Comparison of ENCODE assay signal across 8 cellular contexts in the genomic region with DNA sequence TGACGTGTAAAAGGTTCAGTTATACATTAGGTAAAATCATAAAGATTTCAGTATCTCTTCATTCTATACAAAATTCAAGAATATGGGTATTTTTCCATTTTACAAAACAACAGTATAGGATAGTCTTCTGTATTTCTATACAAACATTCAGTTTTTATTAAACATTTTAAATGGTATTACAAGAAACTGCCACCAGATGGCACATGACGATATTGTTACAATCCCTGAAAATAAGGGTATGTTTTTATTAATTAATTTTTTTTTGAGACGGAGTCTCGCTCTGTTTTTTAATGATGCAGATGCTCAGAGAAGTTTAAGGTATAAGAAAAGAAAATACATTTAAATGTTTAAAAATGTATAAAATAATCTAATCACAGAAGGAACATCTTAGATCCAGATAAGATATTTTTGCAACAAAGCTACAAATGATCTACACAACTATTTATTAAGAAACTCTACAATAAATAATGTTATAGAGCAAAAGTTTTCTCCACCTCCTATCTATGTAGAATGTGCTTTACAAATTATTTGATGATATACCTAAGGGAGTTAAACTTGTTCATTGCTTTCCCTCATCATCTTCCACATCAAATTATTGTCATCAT. TPM values are rescaled to one million over a fixed set of nuclear protein-coding genes. Genes with fewer than 3 reads are reported as not detected.
DNase-seq lines count a peak whose midpoint lies in the region; ATAC-seq and TF ChIP-seq lines count a peak whose summit lies in the region.

No MANE protein-coding gene starts in this region.

- WGBS in SK-N-SH (ENCODE audit: low lambda C conversion rate), result 5% methylated on average over 4 of the region's 4 CpGs
- whole genome bisulfite sequencing in esophagus muscularis mucosa, result 15% methylated on average over 4 of the region's 4 CpGs
- no CpG with 5 or more reads among the region's 4 CpGs for WGBS in trophoblast cell (ENCODE audit: extremely low coverage, insufficient coverage, insufficient read length)

- no peak for ATAC-seq in activated CD4-positive, alpha-beta T cell treated with anti-CD3 and anti-CD28 coated beads for 36 hours
- ATAC-seq in GM18517 (IDR thresholded peaks at IDR 0.05; ENCODE audit: unreplicated experiment), result no peak

- H3K4me2 ChIP-seq in SK-N-SH (no peak overlapping the region), trophoblast cell (ENCODE audit: low read length) (no peak overlapping the region)

- H2BK12ac ChIP-seq in trophoblast cell (ENCODE audit: low read length), result no peak overlapping the region

- no peaks in the 10 kb centered on the region for H4K20me1 ChIP-seq in SK-N-SH (ENCODE audit: insufficient read depth)

- H3K4ac ChIP-seq in trophoblast cell (ENCODE audit: low read depth, low read length), result no peak overlapping the region

- H3K27ac ChIP-seq in SK-N-SH (ENCODE audit: low read depth in 2 of 2, low read length in 1 of 2), result no peak overlapping the region
- no peak overlapping the region for H3K27ac ChIP-seq in esophagus muscularis mucosa (replicated peaks in 1 of 4)
- H3K27ac ChIP-seq in trophoblast cell (ENCODE audit: low read depth, low read length), result no peak overlapping the region

- H2BK120ac ChIP-seq in trophoblast cell (ENCODE audit: insufficient read depth, low read length, poor library complexity), result no peak overlapping the region

- H2AFZ ChIP-seq in SK-N-SH (ENCODE audit: low read depth), result peak overlapping the region; percentile 62; the same call in 1 of the 2 replicates
- no peak overlapping the region for H2AFZ ChIP-seq in trophoblast cell (ENCODE audit: insufficient read depth, low read length, poor library complexity)

- in situ Hi-C loops in KBM-7 (cut with MboI; ENCODE audit: low pct_unique_long_range_greater_than_20kb, low sequenced_read_pairs), result no loop called here

- TF ChIP-seq EP300 in SK-N-SH (IDR thresholded peaks at IDR 0.05; ENCODE audit: borderline replicate concordance in 1 of 2, low read depth in 1 of 2, low read length in 1 of 2), result no peak
- no peak for TF ChIP-seq EP300 in esophagus muscularis mucosa (IDR thresholded peaks at IDR 0.05)

- peaks cover 4% of the 10 kb centered on the region for H3K4me1 Mint-ChIP-seq in activated CD4-positive, alpha-beta T cell treated with anti-CD3 and anti-CD28 coated beads for 36 hours
- H3K4me1 Mint-ChIP-seq in T-helper 2 cell treated with Interferon-gamma antibody and Interleukin-4, amounts not matched to agents 5 μg/mL and 100 μg/mL, for 36 hours (ENCODE audit: low read depth), result peaks cover 11% of the 10 kb centered on the region

- peak; percentile 70 for TF ChIP-seq RAD21 in SK-N-SH (IDR thresholded peaks at IDR 0.05; ENCODE audit: low read length)

- no peak for DNase-seq in activated CD4-positive, alpha-beta T cell treated with anti-CD3 and anti-CD28 coated beads for 36 hours
- DNase-seq in activated CD4-positive, alpha-beta T cell treated with anti-CD3 and anti-CD28 coated beads for 1 hour, result no peak
- DNase-seq in KBM-7 (peak; percentile 58), SK-N-SH (peak; percentile 51), esophagus muscularis mucosa (ENCODE audit: extremely low spot score) (no peak), trophoblast cell (peak; percentile 11 to 84)
- no peak for DNase-seq in T-helper 2 cell treated with Interferon-gamma antibody and Interleukin-4, amounts not matched to agents 5 μg/mL and 100 μg/mL, for 36 hours (ENCODE audit: low spot score)

- H3K27ac Mint-ChIP-seq in activated CD4-positive, alpha-beta T cell treated with anti-CD3 and anti-CD28 coated beads for 36 hours, result peak overlapping the region; percentile 55
- H3K27ac Mint-ChIP-seq in T-helper 2 cell treated with Interferon-gamma antibody and Interleukin-4, amounts not matched to agents 5 μg/mL and 100 μg/mL, for 36 hours, result no peak overlapping the region

- H3F3A ChIP-seq in SK-N-SH (replicated peaks; ENCODE audit: insufficient read depth), result peaks cover 3% of the 10 kb centered on the region

- H3K36me3 ChIP-seq in SK-N-SH (replicated peaks in 1 of 2; ENCODE audit: control insufficient read depth in 1 of 2, insufficient read depth in 2 of 2, low read length in 1 of 2) (no peaks in the 10 kb centered on the region), esophagus muscularis mucosa (no peaks in the 10 kb centered on the region), trophoblast cell (ENCODE audit: control insufficient read depth in 1 of 2, insufficient read depth in 2 of 2, low read length in 2 of 2) (no peaks in the 10 kb centered on the region)

- no peak overlapping the region for H4K91ac ChIP-seq in trophoblast cell (ENCODE audit: low read depth, low read length)

- no peaks in the 10 kb centered on the region for H3K27me3 Mint-ChIP-seq in activated CD4-positive, alpha-beta T cell treated with anti-CD3 and anti-CD28 coated beads for 36 hours
- no peaks in the 10 kb centered on the region for H3K27me3 Mint-ChIP-seq in T-helper 2 cell treated with Interferon-gamma antibody and Interleukin-4, amounts not matched to agents 5 μg/mL and 100 μg/mL, for 36 hours (ENCODE audit: low read depth)

- no peak overlapping the region for H3K4me3 Mint-ChIP-seq in activated CD4-positive, alpha-beta T cell treated with anti-CD3 and anti-CD28 coated beads for 36 hours
- no peak overlapping the region for H3K4me3 Mint-ChIP-seq in T-helper 2 cell treated with Interferon-gamma antibody and Interleukin-4, amounts not matched to agents 5 μg/mL and 100 μg/mL, for 36 hours

- no peaks in the 10 kb centered on the region for H3K9me3 ChIP-seq in SK-N-SH
- no peaks in the 10 kb centered on the region for H3K9me3 ChIP-seq in esophagus muscularis mucosa
- no peaks in the 10 kb centered on the region for H3K9me3 ChIP-seq in trophoblast cell (ENCODE audit: insufficient read depth, low read depth, low read length)

- TF ChIP-seq CTCF in SK-N-SH (IDR thresholded peaks at IDR 0.05) (peak; percentile 71), esophagus muscularis mucosa (IDR thresholded peaks at IDR 0.05) (peak; percentile 54 to 65 (median 63))

- no peak overlapping the region; a peak in 1 of 4 replicates for H3K4me3 ChIP-seq in SK-N-SH (ENCODE audit: low read depth in 2 of 2, low read length in 1 of 2)
- no peak overlapping the region for H3K4me3 ChIP-seq in esophagus muscularis mucosa
- H3K4me3 ChIP-seq in trophoblast cell (ENCODE audit: low read depth, low read length), result no peak overlapping the region

- TF ChIP-seq POLR2A in esophagus muscularis mucosa (IDR thresholded peaks at IDR 0.05; ENCODE audit: low read depth), result no peak

- H3K79me1 ChIP-seq in trophoblast cell (ENCODE audit: low read length), result no peaks in the 10 kb centered on the region

- H3K79me2 ChIP-seq in SK-N-SH (ENCODE audit: insufficient read depth), result no peaks in the 10 kb centered on the region
- no peaks in the 10 kb centered on the region for H3K79me2 ChIP-seq in trophoblast cell (ENCODE audit: control insufficient read depth, insufficient read depth, low read length, poor library complexity)

- no peak overlapping the region for H4K8ac ChIP-seq in trophoblast cell (ENCODE audit: low read depth, low read length)

- H3K14ac ChIP-seq in trophoblast cell (ENCODE audit: low read length), result no peak overlapping the region

- no peaks in the 10 kb centered on the region for H3K9me3 Mint-ChIP-seq in activated CD4-positive, alpha-beta T cell treated with anti-CD3 and anti-CD28 coated beads for 36 hours (ENCODE audit: low read depth)
- no peaks in the 10 kb centered on the region for H3K9me3 Mint-ChIP-seq in T-helper 2 cell treated with Interferon-gamma antibody and Interleukin-4, amounts not matched to agents 5 μg/mL and 100 μg/mL, for 36 hours

- H2BK5ac ChIP-seq in trophoblast cell (ENCODE audit: low read depth, low read length, poor library complexity), result no peak overlapping the region

- H3K9ac ChIP-seq in SK-N-SH (no peak overlapping the region), trophoblast cell (ENCODE audit: low read length) (no peak overlapping the region)

- no peak overlapping the region for H4K12ac ChIP-seq in trophoblast cell (ENCODE audit: low read depth, low read length)

- H2AK5ac ChIP-seq in trophoblast cell (ENCODE audit: low read length), result no peak overlapping the region

- no peak overlapping the region for H3K23ac ChIP-seq in trophoblast cell (ENCODE audit: low read length)

- CTCF ChIA-PET in activated CD4-positive, alpha-beta T cell treated with anti-CD3 and anti-CD28 coated beads for 36 hours (lab: Charles Lee), result interaction anchor here (0.6 to 3.9 kb wide), 32 partner anchors 16 to 319 kb away, joined by 3 to 57 read pairs (median 4); a partner anchor contains a TSS
- CTCF ChIA-PET in SK-N-SH (lab: Yijun Ruan, JAX), result interaction anchor here (0.6 to 2.4 kb wide), 30 partner anchors 12 to 447 kb away, joined by 3 to 14 read pairs (median 4); a partner anchor contains a TSS

- POLR2A ChIA-PET in activated CD4-positive, alpha-beta T cell treated with anti-CD3 and anti-CD28 coated beads for 36 hours (lab: Charles Lee), result interaction anchor here (0.9 kb wide), 1 partner anchor 95 kb away, joined by 3 read pairs; no protein-coding TSS in a partner anchor
- POLR2A ChIA-PET in SK-N-SH (lab: Yijun Ruan, JAX), result no interaction called here

- H3K18ac ChIP-seq in trophoblast cell (ENCODE audit: low read length), result no peak overlapping the region

- H3K4me1 ChIP-seq in SK-N-SH (ENCODE audit: control insufficient read depth in 1 of 2, insufficient read depth in 2 of 2, low read depth in 1 of 2, low read length in 1 of 2) (peaks cover 0 to 6% of the 10 kb centered on the region in 2 experiments; a peak in 1 of 4 replicates), esophagus muscularis mucosa (no peaks in the 10 kb centered on the region), trophoblast cell (ENCODE audit: control insufficient read depth in 1 of 2, insufficient read depth in 2 of 2, low read length in 2 of 2) (no peaks in the 10 kb centered on the region)

- no peaks in the 10 kb centered on the region for H3K27me3 ChIP-seq in SK-N-SH (ENCODE audit: insufficient read depth)
- H3K27me3 ChIP-seq in esophagus muscularis mucosa, result no peaks in the 10 kb centered on the region
- no peaks in the 10 kb centered on the region for H3K27me3 ChIP-seq in trophoblast cell (ENCODE audit: insufficient read depth, low read length)

- no peaks in the 10 kb centered on the region for H3K9me2 ChIP-seq in SK-N-SH

- intact Hi-C loops in activated CD4-positive, alpha-beta T cell treated with anti-CD3 and anti-CD28 coated beads for 36 hours (cut with DNase I, micrococcal nuclease), result loop anchor here (1.0 to 10.0 kb wide), 5 partner anchors 70 to 449 kb away; a partner anchor contains a TSS
- intact Hi-C loops in esophagus muscularis mucosa (cut with DNase I), result loop anchor here (2.0 to 10.0 kb wide), 4 partner anchors 67 to 447 kb away; a partner anchor contains a TSS

- H3K36me3 Mint-ChIP-seq in activated CD4-positive, alpha-beta T cell treated with anti-CD3 and anti-CD28 coated beads for 36 hours (ENCODE audit: low read depth), result peaks cover 28% of the 10 kb centered on the region
- peaks cover 54% of the 10 kb centered on the region for H3K36me3 Mint-ChIP-seq in T-helper 2 cell treated with Interferon-gamma antibody and Interleukin-4, amounts not matched to agents 5 μg/mL and 100 μg/mL, for 36 hours (ENCODE audit: low read depth)

RNA-seq across cellular contexts. Expression of a gene that starts 23.5 kb away (rescaled TPM):
- 10 to 100 TPM; 22.1 to 24.3 TPM for total RNA-seq in activated CD4-positive, alpha-beta T cell treated with anti-CD3 and anti-CD28 coated beads for 36 hours
- 3.9 and 4.0 TPM in 2 replicates for polyA plus RNA-seq in SK-N-SH (2012; rRNA removed)
- polyA plus RNA-seq in SK-N-SH (2012; cell fraction: cytosol; rRNA removed), result 5.1 and 5.2 TPM in 2 replicates
- 4.1 and 8.3 TPM in 2 replicates for polyA plus RNA-seq in SK-N-SH (2012; cell fraction: nucleus; rRNA removed)
- total RNA-seq in esophagus muscularis mucosa, result 10 to 100 TPM; 15.8 to 24.3 (median 20.1) TPM
- polyA plus RNA-seq in trophoblast cell (2013), result 5.7 TPM in 2 replicates

RNA-seq across cellular contexts. Expression of a gene that starts 35.7 kb away (rescaled TPM):
- total RNA-seq in activated CD4-positive, alpha-beta T cell treated with anti-CD3 and anti-CD28 coated beads for 36 hours, result 10 to 100 TPM; 42.4 to 52.6 TPM
- polyA plus RNA-seq in SK-N-SH (2012; rRNA removed), result 0.12 and 0.16 TPM in 2 replicates
- 0.18 and 0.30 TPM in 2 replicates for polyA plus RNA-seq in SK-N-SH (2012; cell fraction: cytosol; rRNA removed)
- polyA plus RNA-seq in SK-N-SH (2012; cell fraction: nucleus; rRNA removed), result 0.13 and 0.36 TPM in 2 replicates
- 1 to 10 TPM in 1 of 4 donors, under 1 TPM in 3; 0.29 to 2.3 (median 0.63) TPM for total RNA-seq in esophagus muscularis mucosa
- 0.36 and 0.40 TPM in 2 replicates for polyA plus RNA-seq in trophoblast cell (2013)

RNA-seq across cellular contexts. Expression of a gene that starts 51.6 kb away (rescaled TPM):
- total RNA-seq in activated CD4-positive, alpha-beta T cell treated with anti-CD3 and anti-CD28 coated beads for 36 hours, result 1 to 10 TPM; 1.1 to 1.3 TPM
- polyA plus RNA-seq in SK-N-SH (2012; rRNA removed), result 0.02 and 0.05 TPM in 2 replicates
- under 0.01 and 0.01 TPM in 2 replicates for polyA plus RNA-seq in SK-N-SH (2012; cell fraction: cytosol; rRNA removed)
- polyA plus RNA-seq in SK-N-SH (2012; cell fraction: nucleus; rRNA removed), result 0.42 and 0.66 TPM in 2 replicates
- total RNA-seq in esophagus muscularis mucosa, result 1 to 10 TPM in 1 of 4 donors, under 1 TPM in 2, not detected in 1; 0.11 to 1.7 (median 0.78) TPM
- 0.06 and 0.07 TPM in 2 replicates for polyA plus RNA-seq in trophoblast cell (2013)

Comparison
In these comparisons a context has a peak if more than half of its experiments do, and no peak if none do; other contexts are left out.
1. DNase-seq: peak in KBM-7 (single experiment), SK-N-SH (single experiment) and trophoblast cell (2 of 2); none in activated CD4-positive, alpha-beta T cell treated with anti-CD3 and anti-CD28 coated beads for 36 hours (single experiment), activated CD4-positive, alpha-beta T cell treated with anti-CD3 and anti-CD28 coated beads for 1 hour (single experiment), esophagus muscularis mucosa (single experiment) and T-helper 2 cell treated with Interferon-gamma antibody and Interleukin-4, amounts not matched to agents 5 μg/mL and 100 μg/mL, for 36 hours (single experiment).
2. RNA of a gene that starts 35.7 kb away (total RNA-seq): 42.4 to 52.6 TPM in activated CD4-positive, alpha-beta T cell treated with anti-CD3 and anti-CD28 coated beads for 36 hours; 0.29 to 2.3 TPM in esophagus muscularis mucosa; every median in the first group is over 10 times any median in the second.